ENCODE assay signal across 13 cellular contexts in genomic region chr10:29648983-29649268, GRCh38. TPM values are rescaled to one million over a fixed set of nuclear protein-coding genes. Genes with fewer than 3 reads are reported as not detected.
DNase-seq lines count a peak whose midpoint lies in the region; ATAC-seq, FAIRE-seq and TF ChIP-seq lines count a peak whose summit lies in the region.
"Had no signal": no experiment of that assay in that cellular context is flagged by ENCODE, and none has a peak within 500 bp of the region (broad histone marks: within the 10 kb centered on the region; RNA-seq: fewer than 3 reads in every experiment).

No MANE protein-coding gene starts in this region.

- no peak overlapping the region for H3K56ac ChIP-seq in mesendoderm (ENCODE audit: low read length)

- H4K8ac ChIP-seq in mesendoderm (ENCODE audit: low read depth, low read length), result no peak overlapping the region

- H3K23ac ChIP-seq in mesendoderm (ENCODE audit: low read length), result no peak overlapping the region

- FAIRE-seq in RCC 7860 (lab: Jason Lieb, UNC), result peak; percentile 70

- no peaks in the 10 kb centered on the region for H3K9me3 ChIP-seq in ovary

- H2AK5ac ChIP-seq in mesendoderm (ENCODE audit: low read length), result no peak overlapping the region

- H3K18ac ChIP-seq in mesendoderm (ENCODE audit: low read length), result no peak overlapping the region

- no peak overlapping the region for H2BK15ac ChIP-seq in mesendoderm (replicated peaks; ENCODE audit: low read depth)

- H3K27me3 Mint-ChIP-seq in CD14-positive monocyte (ENCODE audit: low read depth in 3 of 3), result peaks cover 0 to 2% (median 1%) of the 10 kb centered on the region in 3 donors
- H3K27me3 Mint-ChIP-seq: activated naive CD8-positive, alpha-beta T cell treated with anti-CD3 and anti-CD28 coated beads for 36 hours had no signal

- H3K4ac ChIP-seq in mesendoderm (ENCODE audit: low read depth, low read length), result no peak overlapping the region

- no peaks in the 10 kb centered on the region for H3K9me3 Mint-ChIP-seq in CD14-positive monocyte
- H3K9me3 Mint-ChIP-seq: activated CD4-positive, alpha-beta memory T cell treated with anti-CD3 and anti-CD28 coated beads, Interleukin-2, amount 10 ng/mL, durations not matched to agents 7 days and 5 days; activated naive CD8-positive, alpha-beta T cell treated with anti-CD3 and anti-CD28 coated beads for 36 hours had no signal

- no peak overlapping the region for H3K9ac ChIP-seq in mesendoderm (ENCODE audit: low read length)

- TF ChIP-seq POLR2A in ovary (IDR thresholded peaks at IDR 0.05), result no peak

- TF ChIP-seq EP300 in ovary (IDR thresholded peaks at IDR 0.05), result no peak

- no peaks in the 10 kb centered on the region for H3K79me2 ChIP-seq in mesendoderm (ENCODE audit: control insufficient read depth, insufficient read depth, low read length)

- TF ChIP-seq CTCF in CD14-positive monocyte (IDR thresholded peaks at IDR 0.05) (no peak), ovary (IDR thresholded peaks at IDR 0.05) (no peak)

- no peak overlapping the region for H2BK120ac ChIP-seq in mesendoderm (ENCODE audit: low read depth, low read length)

- peaks cover 27% of the 10 kb centered on the region for H3K4me1 ChIP-seq in ovary (ENCODE audit: insufficient read depth)
- H3K4me1 ChIP-seq in mesendoderm (ENCODE audit: control insufficient read depth, low read depth, low read length), result no peaks in the 10 kb centered on the region

- no peaks in the 10 kb centered on the region for H3K36me3 ChIP-seq in ovary
- no peaks in the 10 kb centered on the region for H3K36me3 ChIP-seq in mesendoderm (ENCODE audit: control insufficient read depth, insufficient read depth, low read length)

- H4K5ac ChIP-seq in mesendoderm (ENCODE audit: low read length), result no peak overlapping the region

- H3K4me3 Mint-ChIP-seq in CD14-positive monocyte, result no peak overlapping the region
- H3K4me3 Mint-ChIP-seq: activated CD4-positive, alpha-beta memory T cell treated with anti-CD3 and anti-CD28 coated beads, Interleukin-2, amount 10 ng/mL, durations not matched to agents 7 days and 5 days; activated naive CD8-positive, alpha-beta T cell treated with anti-CD3 and anti-CD28 coated beads for 36 hours had no signal

- no peak overlapping the region for H3K4me2 ChIP-seq in mesendoderm (ENCODE audit: low read length)

- H3K27ac Mint-ChIP-seq in CD14-positive monocyte, result peak overlapping the region in 5 of 7 donors; percentile 22 to 79 (median 60)
- H3K27ac Mint-ChIP-seq: activated CD4-positive, alpha-beta memory T cell treated with anti-CD3 and anti-CD28 coated beads, Interleukin-2, amount 10 ng/mL, durations not matched to agents 7 days and 5 days had no signal

- H3K36me3 Mint-ChIP-seq in CD14-positive monocyte, result peaks cover 44 to 63% of the 10 kb centered on the region in 2 donors

- intact Hi-C loops in CD14-positive monocyte (cut with micrococcal nuclease) (no loop called here), ovary (cut with DNase I) (loop anchor here in 2 of 4 donors (10.0 kb wide), 1 partner anchor 86 kb away; no protein-coding TSS in a partner anchor)

- H3K79me1 ChIP-seq in mesendoderm (ENCODE audit: low read length), result no peaks in the 10 kb centered on the region

- H3K4me3 ChIP-seq in ovary, result no peak overlapping the region
- no peak overlapping the region for H3K4me3 ChIP-seq in mesendoderm (ENCODE audit: low read length)

- 41 to 68% (median 54%) methylated on average over 1 of the region's 1 CpG for WGBS in ovary, 3 donors
- WGBS in mesendoderm (ENCODE audit: extremely low coverage, insufficient coverage, low lambda C conversion rate), result no CpG with 5 or more reads among the region's 1 CpG

- H3K4me1 Mint-ChIP-seq in CD14-positive monocyte, result peaks cover 36% of the 10 kb centered on the region

- H3K27me3 ChIP-seq in ovary (no peaks in the 10 kb centered on the region), mesendoderm (ENCODE audit: insufficient read depth, low read length, poor library complexity) (no peaks in the 10 kb centered on the region)

- H2BK5ac ChIP-seq in mesendoderm (ENCODE audit: low read length), result no peak overlapping the region

- DNase-seq in CD14-positive monocyte (ENCODE audit: low spot score), result peak; percentile 55
- peak; percentile 36 for DNase-seq in RCC 7860 (ENCODE audit: low spot score)
- DNase-seq in fibroblast of gingiva (ENCODE audit: low read depth), result peak; percentile 67
- peak in 4 of 5 donors; percentile 55 to 75 (median 62) for DNase-seq in ovary
- no peak for DNase-seq in mesendoderm
- DNase-seq in SIG-M5 treated with dmso at 0.1 percent for 504 hours (lab: John Stamatoyannopoulos, UW; ENCODE audit: unreplicated experiment), result no peak
- no peak for DNase-seq in NCI-H1417 treated with DMSO at 0.1 percent for 48 hours (lab: John Stamatoyannopoulos, UW)
- DNase-seq: activated CD4-positive, alpha-beta memory T cell treated with anti-CD3 and anti-CD28 coated beads, Interleukin-2, amount 10 ng/mL, durations not matched to agents 7 days and 5 days; left cardiac atrium; NCI-H510A treated with DMSO at 0.1 percent for 48 hours; posterior cingulate gyrus had no signal

- peak overlapping the region; percentile 34 to 75 for H3K27ac ChIP-seq in ovary
- H3K27ac ChIP-seq in mesendoderm (ENCODE audit: low read depth, low read length), result no peak overlapping the region

- ATAC-seq in GM18517 (IDR thresholded peaks at IDR 0.05; ENCODE audit: unreplicated experiment), result no peak

RNA-seq across cellular contexts. Expression of gene SVIL, which starts 14.2 kb away (rescaled TPM):
- polyA plus RNA-seq in CD14-positive monocyte, result 1 to 10 TPM; 2.1 to 5.8 TPM
- total RNA-seq in ovary, result 100 to 1,000 TPM in 5 of 7 donors, 10 to 100 TPM in 2; 49.9 to 225 (median 174) TPM
- 100 to 1,000 TPM in 1 of 2 donors, 10 to 100 TPM in 1; 52.9 to 107 TPM for polyA plus RNA-seq in ovary
- 15.3 TPM for polyA plus RNA-seq in mesendoderm (2013, experiment 1 of 2)
- 15.0 TPM for polyA plus RNA-seq in mesendoderm (2013, experiment 2 of 2)

Comparison
In these comparisons a context has a peak if more than half of its experiments do, and no peak if none do; other contexts are left out.
1. DNase-seq: peak in CD14-positive monocyte (single experiment), RCC 7860 (single experiment), fibroblast of gingiva (single experiment) and ovary (4 of 5); none in mesendoderm (single experiment), SIG-M5 treated with dmso at 0.1 percent for 504 hours (single experiment) and NCI-H1417 treated with DMSO at 0.1 percent for 48 hours (single experiment).
2. RNA of gene SVIL, which starts 14.2 kb away (polyA plus RNA-seq): 52.9 to 107 TPM in ovary; 2.1 to 5.8 TPM in CD14-positive monocyte; every median in the first group is over 4 times any median in the second.